Comparison of ENCODE assay signal across 1 cellular context in the genomic region with DNA sequence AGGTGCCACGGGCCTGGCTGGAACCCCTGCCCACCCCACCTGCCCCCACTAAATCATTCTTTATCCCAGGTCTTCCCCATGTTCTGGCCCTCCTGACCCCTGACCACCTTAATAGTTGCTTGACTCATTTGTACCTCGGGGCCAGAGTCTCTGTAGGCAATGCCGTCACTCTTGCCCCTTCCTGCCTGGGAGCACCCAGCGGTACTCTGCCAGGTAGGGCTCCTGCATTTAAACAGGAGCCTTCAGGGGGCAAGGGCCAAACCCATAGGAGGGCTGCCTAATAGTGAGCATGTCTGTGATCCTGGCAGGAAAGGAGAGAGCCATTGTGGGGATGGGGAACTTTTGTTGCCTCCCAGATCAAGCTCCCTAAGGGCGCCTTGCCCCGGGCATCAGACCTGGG.
TF ChIP-seq lines count a peak whose summit lies in the region.

No MANE protein-coding gene starts in this region.

TF ChIP-seq in H1, 55 proteins besides CTCF, POLR2A, EP300 and RAD21:
- TF ChIP-seq BCL11A (IDR thresholded peaks at IDR 0.05; ENCODE audit: low read depth in 2 of 2, low read length in 2 of 2) = no peak
- no peak for TF ChIP-seq PHF8 (conservative IDR thresholded peaks at IDR 0.05; ENCODE audit: low read depth, low read length)
- no peak for TF ChIP-seq ATF2 (IDR thresholded peaks at IDR 0.05; ENCODE audit: low read length)
- no peak for TF ChIP-seq RFX5 (IDR thresholded peaks at IDR 0.05; ENCODE audit: borderline replicate concordance, low read depth, low read length)
- TF ChIP-seq SP1 (IDR thresholded peaks at IDR 0.05; ENCODE audit: low read depth, low read length) = no peak
- no peak for TF ChIP-seq ASH2L (IDR thresholded peaks at IDR 0.05; ENCODE audit: low read length)
- TF ChIP-seq SRF (IDR thresholded peaks at IDR 0.05; ENCODE audit: low read depth, low read length) = no peak
- no peak for TF ChIP-seq KDM1A (IDR thresholded peaks at IDR 0.05; ENCODE audit: borderline replicate concordance, low read length)
- TF ChIP-seq TCF12 (IDR thresholded peaks at IDR 0.05; ENCODE audit: low read depth, low read length) = no peak
- TF ChIP-seq, protein P1, sequence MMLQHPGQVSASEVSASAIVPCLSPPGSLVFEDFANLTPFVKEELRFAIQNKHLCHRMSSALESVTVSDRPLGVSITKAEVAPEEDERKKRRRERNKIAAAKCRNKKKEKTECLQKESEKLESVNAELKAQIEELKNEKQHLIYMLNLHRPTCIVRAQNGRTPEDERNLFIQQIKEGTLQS (IDR thresholded peaks at IDR 0.05; ENCODE audit: insufficient read depth, low read depth, low read length) = no peak
- TF ChIP-seq NRF1 (IDR thresholded peaks at IDR 0.05; ENCODE audit: low read depth, low read length) = no peak
